20 cellular contexts compared by ENCODE assay signal in the genomic region with DNA sequence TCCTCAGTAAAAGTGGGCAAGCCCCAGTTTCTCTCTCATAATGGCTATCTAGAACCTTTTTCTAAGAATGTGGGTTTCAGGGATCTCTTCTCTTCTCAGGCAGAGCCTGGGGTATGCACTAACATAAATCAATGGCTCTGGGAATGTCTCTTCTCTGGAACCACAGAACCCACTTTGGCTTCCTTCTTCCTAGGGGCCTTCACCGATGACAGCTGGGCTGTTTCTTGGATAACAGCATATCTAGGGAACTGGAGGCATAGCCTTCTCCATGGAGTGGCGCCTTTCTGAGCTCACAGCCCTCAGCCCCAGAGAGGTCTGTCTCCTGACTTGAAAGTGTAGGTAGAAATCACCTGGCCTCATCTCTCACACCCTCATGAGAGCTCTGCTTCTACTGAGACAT.
"Had no signal": no experiment of that assay in that cellular context is flagged by ENCODE, and none has a peak within 500 bp of the region (broad histone marks: within the 10 kb centered on the region; RNA-seq: fewer than 3 reads in every experiment).

No MANE protein-coding gene starts in this region.

- DNase-seq: dermis blood vessel endothelial cell; dorsolateral prefrontal cortex; effector CD4-positive, alpha-beta T cell; effector memory CD4-positive, alpha-beta T cell; erythroblast; esophagus squamous epithelium; foreskin fibroblast; foreskin melanocyte; gastrocnemius medialis; glutamatergic neuron; head of caudate nucleus; heart right ventricle; hippocampal formation; left cardiac atrium; left lung; left ventricle myocardium superior; lower lobe of right lung; mucosa of descending colon had no signal

- H3K36me3 Mint-ChIP-seq: mesothelial cell of epicardium had no signal

- H3K9me3 Mint-ChIP-seq: mesothelial cell of epicardium had no signal

- H3K27ac Mint-ChIP-seq: mesothelial cell of epicardium had no signal

- H3K4me3 Mint-ChIP-seq: mesothelial cell of epicardium had no signal

- ATAC-seq: esophagus mucosa, gastrocnemius medialis, heart right ventricle, left cardiac atrium, left lung, left ventricle myocardium superior, lower lobe of right lung, mucosa of descending colon had no signal
